28 cellular contexts compared by ENCODE assay signal in the genomic region with DNA sequence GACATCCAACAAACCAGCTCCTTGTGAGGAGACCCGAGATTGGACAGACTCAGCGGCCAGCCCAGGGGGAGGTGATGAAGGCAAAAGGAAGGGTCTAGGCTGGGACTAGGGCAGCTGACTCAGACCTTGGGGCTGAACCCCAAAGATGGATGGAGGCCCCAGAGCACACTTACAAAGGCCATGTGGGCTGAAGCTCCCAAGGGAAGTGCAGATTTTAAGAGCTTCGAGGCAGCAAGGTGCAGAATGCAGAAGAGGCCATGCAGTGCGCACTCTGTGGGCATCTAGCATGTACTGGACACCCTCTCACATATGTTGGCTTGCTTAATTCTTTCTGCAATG. TPM values are rescaled to one million over a fixed set of nuclear protein-coding genes. Genes with fewer than 3 reads are reported as not detected.
"Had no signal": no experiment of that assay in that cellular context is flagged by ENCODE, and none has a peak within 500 bp of the region (broad histone marks: within the 10 kb centered on the region; RNA-seq: fewer than 3 reads in every experiment).

No MANE protein-coding gene starts in this region.

- H3K27me3 Mint-ChIP-seq: activated CD4-positive, alpha-beta memory T cell treated with anti-CD3 and anti-CD28 coated beads for 36 hours; activated CD4-positive, alpha-beta T cell treated with anti-CD3 and anti-CD28 coated beads, Interleukin-2, amount 10 ng/mL, durations not matched to agents 7 days and 5 days had no signal

- H3K4me1 Mint-ChIP-seq: activated CD4-positive, alpha-beta T cell treated with anti-CD3 and anti-CD28 coated beads, Interleukin-2, amount 10 ng/mL, durations not matched to agents 7 days and 5 days; activated naive CD4-positive, alpha-beta T cell treated with anti-CD3 and anti-CD28 coated beads, Interleukin-2, amount 10 ng/mL, durations not matched to agents 7 days and 5 days had no signal

- H3K9me3 ChIP-seq: adrenal gland had no signal

- H3K36me3 ChIP-seq: adrenal gland had no signal

- ATAC-seq: activated T-cell treated with anti-CD3 and anti-CD28 coated beads, Interleukin-2, amount 50 U/mL, for 4 hours; K562; Panc1; Right ventricle myocardium inferior; T-cell had no signal

- H3K4me3 ChIP-seq: adrenal gland, K562, SK-N-MC had no signal

- H3K27ac ChIP-seq: adrenal gland, SK-N-MC had no signal

- H3K4me1 ChIP-seq: adrenal gland had no signal

- H3K4me3 Mint-ChIP-seq: activated CD4-positive, alpha-beta memory T cell treated with anti-CD3 and anti-CD28 coated beads for 36 hours; activated CD4-positive, alpha-beta T cell treated with anti-CD3 and anti-CD28 coated beads, Interleukin-2, amount 10 ng/mL, durations not matched to agents 7 days and 5 days; activated naive CD4-positive, alpha-beta T cell treated with anti-CD3 and anti-CD28 coated beads, Interleukin-2, amount 10 ng/mL, durations not matched to agents 7 days and 5 days; activated naive CD8-positive, alpha-beta T cell treated with anti-CD3 and anti-CD28 coated beads, Interleukin-2, amount 10 ng/mL, durations not matched to agents 7 days and 5 days; activated T-cell treated with anti-CD3 and anti-CD28 coated beads, Interleukin-2, amount 50 U/mL, for 4 hours; T-cell had no signal

- H3K27me3 ChIP-seq: adrenal gland had no signal

- H3K27ac Mint-ChIP-seq: activated CD4-positive, alpha-beta memory T cell treated with anti-CD3 and anti-CD28 coated beads for 36 hours; activated CD4-positive, alpha-beta T cell treated with anti-CD3 and anti-CD28 coated beads, Interleukin-2, amount 10 ng/mL, durations not matched to agents 7 days and 5 days; activated naive CD4-positive, alpha-beta T cell treated with anti-CD3 and anti-CD28 coated beads, Interleukin-2, amount 10 ng/mL, durations not matched to agents 7 days and 5 days; activated naive CD8-positive, alpha-beta T cell treated with anti-CD3 and anti-CD28 coated beads, Interleukin-2, amount 10 ng/mL, durations not matched to agents 7 days and 5 days; T-cell had no signal

- H3K9me3 Mint-ChIP-seq: activated CD4-positive, alpha-beta memory T cell treated with anti-CD3 and anti-CD28 coated beads for 36 hours; activated CD4-positive, alpha-beta T cell treated with anti-CD3 and anti-CD28 coated beads, Interleukin-2, amount 10 ng/mL, durations not matched to agents 7 days and 5 days; activated naive CD4-positive, alpha-beta T cell treated with anti-CD3 and anti-CD28 coated beads, Interleukin-2, amount 10 ng/mL, durations not matched to agents 7 days and 5 days; activated naive CD8-positive, alpha-beta T cell treated with anti-CD3 and anti-CD28 coated beads, Interleukin-2, amount 10 ng/mL, durations not matched to agents 7 days and 5 days; activated T-cell treated with anti-CD3 and anti-CD28 coated beads, Interleukin-2, amount 50 U/mL, for 4 hours; T-cell had no signal

- DNase-seq: activated CD4-positive, alpha-beta memory T cell treated with anti-CD3 and anti-CD28 coated beads for 36 hours; activated CD4-positive, alpha-beta T cell treated with anti-CD3 and anti-CD28 coated beads, Interleukin-2, amount 10 ng/mL, durations not matched to agents 7 days and 5 days; activated CD4-positive, CD25-positive, alpha-beta regulatory T cell; activated CD8-positive, alpha-beta memory T cell treated with anti-CD3 and anti-CD28 coated beads for 24 hours; activated gamma-delta T cell; activated naive CD4-positive, alpha-beta T cell treated with anti-CD3 and anti-CD28 coated beads, Interleukin-2, amount 10 ng/mL, durations not matched to agents 7 days and 5 days; activated naive CD8-positive, alpha-beta T cell treated with anti-CD3 and anti-CD28 coated beads, Interleukin-2, amount 10 ng/mL, durations not matched to agents 7 days and 5 days; activated T-cell treated with anti-CD3 and anti-CD28 coated beads, Interleukin-2, amount 50 U/mL, for 4 hours; adrenal gland; anterior cingulate cortex; Kasumi-1; NCI-H1105 treated with DMSO at 0.1 percent for 48 hours; NCI-H146; NCI-H1930; NCI-H2171 treated with DMSO at 0.1 percent for 48 hours; NCI-H226; NCI-H526; NCI-H774; OCI-M1; RPMI8226; T-cell; T-helper 2 cell; T1000 had no signal

- H3K36me3 Mint-ChIP-seq: activated CD4-positive, alpha-beta memory T cell treated with anti-CD3 and anti-CD28 coated beads for 36 hours; activated naive CD4-positive, alpha-beta T cell treated with anti-CD3 and anti-CD28 coated beads, Interleukin-2, amount 10 ng/mL, durations not matched to agents 7 days and 5 days; activated naive CD8-positive, alpha-beta T cell treated with anti-CD3 and anti-CD28 coated beads, Interleukin-2, amount 10 ng/mL, durations not matched to agents 7 days and 5 days; T-cell had no signal

RNA-seq across cellular contexts. Expression of gene WDFY4, which starts 11.8 kb away (rescaled TPM):
- total RNA-seq: activated CD4-positive, alpha-beta memory T cell treated with anti-CD3 and anti-CD28 coated beads for 36 hours; NCI-H460 had no signal
